ENCODE assay signal across 10 cellular contexts in genomic region chr2:16709769-16710168, GRCh38.
"Had no signal": no experiment of that assay in that cellular context is flagged by ENCODE, and none has a peak within 500 bp of the region (broad histone marks: within the 10 kb centered on the region; RNA-seq: fewer than 3 reads in every experiment).

No MANE protein-coding gene starts in this region.

- H3K36me3 ChIP-seq: adrenal gland had no signal

- H3K27ac ChIP-seq: adrenal gland, foreskin keratinocyte, testis had no signal

- DNase-seq: activated CD4-positive, alpha-beta T cell treated with anti-CD3 and anti-CD28 coated beads for 48 hours; activated naive CD4-positive, alpha-beta T cell treated with anti-CD3 and anti-CD28 coated beads, Interleukin-2, amount 50 U/mL, for 16 hours; foreskin keratinocyte; head of caudate nucleus; stimulated activated CD4-positive, alpha-beta T cell treated with anti-CD3 and anti-CD28 coated beads, Interleukin-4, amount 100 ng/mL, for 24 hours; stimulated activated naive CD8-positive, alpha-beta T cell treated with anti-CD3 and anti-CD28 coated beads, Interleukin-15, amount 100 ng/mL, for 72 hours; testis had no signal

- ATAC-seq: activated T-helper 17 cell treated with anti-CD3 and anti-CD28 coated beads, Interleukin-2, amount 50 U/mL, for 72 hours; foreskin keratinocyte; stimulated activated naive CD8-positive, alpha-beta T cell treated with anti-CD3 and anti-CD28 coated beads, Interleukin-15, amount 100 ng/mL, for 72 hours; WTC11 had no signal

- H3K9me3 ChIP-seq: adrenal gland, testis had no signal

- H3K4me3 ChIP-seq: adrenal gland, testis had no signal

- H3K27me3 ChIP-seq: adrenal gland, foreskin keratinocyte, testis had no signal

- H3K4me1 ChIP-seq: adrenal gland, foreskin keratinocyte, testis had no signal
